ENCODE assay signal across 10 cellular contexts in genomic region chr19:3722443-3723109, GRCh38. TPM values are rescaled to one million over a fixed set of nuclear protein-coding genes. Genes with fewer than 3 reads are reported as not detected.
DNase-seq lines count a peak whose midpoint lies in the region; FAIRE-seq and TF ChIP-seq lines count a peak whose summit lies in the region.
"Had no signal": no experiment of that assay in that cellular context is flagged by ENCODE, and none has a peak within 500 bp of the region (broad histone marks: within the 10 kb centered on the region; RNA-seq: fewer than 3 reads in every experiment).

No MANE protein-coding gene starts in this region.

- H3K4me3 Mint-ChIP-seq in activated CD4-positive, alpha-beta T cell treated with anti-CD3 and anti-CD28 coated beads, Interleukin-2, amount 10 ng/mL, durations not matched to agents 24 days and 14 days: peak overlapping the region; percentile 12
- H3K4me3 Mint-ChIP-seq in immature natural killer cell: peak overlapping the region in 3 of 5 donors; percentile 21 to 42 (median 42)

- H3K9me3 ChIP-seq in WERI-Rb-1 (ENCODE audit: severe bottlenecking) (no peaks in the 10 kb centered on the region), suprapubic skin (no peaks in the 10 kb centered on the region)

- peaks cover 32% of the 10 kb centered on the region for H3K27me3 Mint-ChIP-seq in activated CD4-positive, alpha-beta T cell treated with anti-CD3 and anti-CD28 coated beads, Interleukin-2, amount 10 ng/mL, durations not matched to agents 24 days and 14 days
- H3K27me3 Mint-ChIP-seq in immature natural killer cell (ENCODE audit: low read depth in 3 of 3): peaks cover 5 to 15% (median 11%) of the 10 kb centered on the region in 3 donors

- H3K36me3 Mint-ChIP-seq in activated CD4-positive, alpha-beta T cell treated with anti-CD3 and anti-CD28 coated beads, Interleukin-2, amount 10 ng/mL, durations not matched to agents 24 days and 14 days (ENCODE audit: low read depth): no peaks in the 10 kb centered on the region
- no peaks in the 10 kb centered on the region for H3K36me3 Mint-ChIP-seq in immature natural killer cell

- no peak for TF ChIP-seq EP300 in suprapubic skin (IDR thresholded peaks at IDR 0.05)

- intact Hi-C loops in activated CD4-positive, alpha-beta T cell treated with anti-CD3 and anti-CD28 coated beads, Interleukin-2, amount 10 ng/mL, durations not matched to agents 24 days and 14 days (cut with micrococcal nuclease): loop anchor here (5.0 kb wide), 1 partner anchor 100 kb away; no protein-coding TSS in a partner anchor
- intact Hi-C loops in posterior vena cava (cut with DNase I): no loop called here

- peaks cover 27% of the 10 kb centered on the region for H3K4me1 ChIP-seq in suprapubic skin

- H3K4me1 Mint-ChIP-seq in activated CD4-positive, alpha-beta T cell treated with anti-CD3 and anti-CD28 coated beads, Interleukin-2, amount 10 ng/mL, durations not matched to agents 24 days and 14 days: peaks cover 4% of the 10 kb centered on the region
- H3K4me1 Mint-ChIP-seq in immature natural killer cell: peaks cover 5 to 14% of the 10 kb centered on the region in 2 donors

- TF ChIP-seq CTCF in WERI-Rb-1 (IDR thresholded peaks at IDR 0.05; ENCODE audit: low read depth, low read length) (no peak), suprapubic skin (IDR thresholded peaks at IDR 0.05) (no peak)

- TF ChIP-seq POLR2A in suprapubic skin (IDR thresholded peaks at IDR 0.05): no peak

- peak overlapping the region; percentile 74 for H3K4me3 ChIP-seq in WERI-Rb-1 (ENCODE audit: low read depth, low read length)
- H3K4me3 ChIP-seq in suprapubic skin: peak overlapping the region; percentile 37
- H3K4me3 ChIP-seq: GM12878 had no signal

- WGBS in suprapubic skin: 3% methylated on average over 14 of the region's 30 CpGs

- H3K27ac ChIP-seq in WERI-Rb-1: peak overlapping the region; percentile 90
- H3K27ac ChIP-seq in suprapubic skin: no peak overlapping the region

- no peak overlapping the region for H3K27ac Mint-ChIP-seq in activated CD4-positive, alpha-beta T cell treated with anti-CD3 and anti-CD28 coated beads, Interleukin-2, amount 10 ng/mL, durations not matched to agents 24 days and 14 days
- peak overlapping the region in 1 of 6 donors; percentile 28 for H3K27ac Mint-ChIP-seq in immature natural killer cell

- no peaks in the 10 kb centered on the region for H3K27me3 ChIP-seq in WERI-Rb-1 (ENCODE audit: insufficient read depth, low read depth, severe bottlenecking)
- peaks cover 74% of the 10 kb centered on the region for H3K27me3 ChIP-seq in suprapubic skin

- no peak for DNase-seq in activated CD4-positive, alpha-beta T cell treated with anti-CD3 and anti-CD28 coated beads, Interleukin-2, amount 10 ng/mL, durations not matched to agents 24 days and 14 days
- no peak for DNase-seq in activated CD4-positive, alpha-beta T cell treated with anti-CD3 and anti-CD28 coated beads for 4 hours
- DNase-seq in WERI-Rb-1 (peak; percentile 68), immature natural killer cell (no peak), suprapubic skin (ENCODE audit: low spot score in 2 of 2) (no peak), posterior vena cava (ENCODE audit: low spot score) (no peak), urothelium cell line (ENCODE audit: low spot score) (no peak)
- no peak for DNase-seq in effector CD8-positive, alpha-beta T cell (lab: John Stamatoyannopoulos, UW)

- no peak for FAIRE-seq in urothelium cell line (lab: Jason Lieb, UNC)
- FAIRE-seq: GM12878 had no signal

- H3K9me3 Mint-ChIP-seq in activated CD4-positive, alpha-beta T cell treated with anti-CD3 and anti-CD28 coated beads, Interleukin-2, amount 10 ng/mL, durations not matched to agents 24 days and 14 days: no peaks in the 10 kb centered on the region
- no peaks in the 10 kb centered on the region for H3K9me3 Mint-ChIP-seq in immature natural killer cell

- H3K36me3 ChIP-seq in WERI-Rb-1: peaks cover 3% of the 10 kb centered on the region
- H3K36me3 ChIP-seq in suprapubic skin: no peaks in the 10 kb centered on the region

RNA-seq across cellular contexts. Expression of gene TJP3, which starts 14.4 kb away (rescaled TPM):
- total RNA-seq in activated CD4-positive, alpha-beta T cell treated with anti-CD3 and anti-CD28 coated beads, Interleukin-2, amount 10 ng/mL, durations not matched to agents 24 days and 14 days: 0.09 TPM in 1 of 2 replicates, not detected in the other
- under 1 TPM in 1 of 3 donors, not detected in 2; 0.34 TPM for polyA plus RNA-seq in immature natural killer cell
- 10 to 100 TPM; 11.4 to 28.1 (median 20.1) TPM for total RNA-seq in suprapubic skin
- under 1 TPM in 1 of 2 donors, not detected in 1; 0.10 TPM for total RNA-seq in posterior vena cava

RNA-seq across cellular contexts. Expression of gene PIP5K1C, which starts 22.3 kb away (rescaled TPM):
- 21.4 and 22.5 TPM in 2 replicates for total RNA-seq in activated CD4-positive, alpha-beta T cell treated with anti-CD3 and anti-CD28 coated beads, Interleukin-2, amount 10 ng/mL, durations not matched to agents 24 days and 14 days
- polyA plus RNA-seq in immature natural killer cell: 10 to 100 TPM in 1 of 3 donors, 1 to 10 TPM in 1, not detected in 1; 4.3 to 25.7 TPM
- total RNA-seq in suprapubic skin (10 to 100 TPM; 16.5 to 25.7 (median 20.8) TPM), posterior vena cava (10 to 100 TPM; 80.9 to 85.4 TPM)

RNA-seq across cellular contexts. Expression of gene APBA3, which starts 38.9 kb away (rescaled TPM):
- total RNA-seq in activated CD4-positive, alpha-beta T cell treated with anti-CD3 and anti-CD28 coated beads, Interleukin-2, amount 10 ng/mL, durations not matched to agents 24 days and 14 days: 41.5 and 48.7 TPM in 2 replicates
- polyA plus RNA-seq in immature natural killer cell: 10 to 100 TPM; 24.2 to 32.4 (median 31.2) TPM
- 10 to 100 TPM; 19.8 to 55.0 (median 25.8) TPM for total RNA-seq in suprapubic skin
- total RNA-seq in posterior vena cava: 10 to 100 TPM; 10.5 to 13.1 TPM

RNA-seq across cellular contexts. Expression of gene MRPL54, which starts 39.9 kb away (rescaled TPM):
- total RNA-seq in activated CD4-positive, alpha-beta T cell treated with anti-CD3 and anti-CD28 coated beads, Interleukin-2, amount 10 ng/mL, durations not matched to agents 24 days and 14 days: 91.4 and 96.6 TPM in 2 replicates
- polyA plus RNA-seq in immature natural killer cell: 100 to 1,000 TPM; 116 to 167 (median 122) TPM
- 10 to 100 TPM; 41.5 to 92.6 (median 63.7) TPM for total RNA-seq in suprapubic skin
- total RNA-seq in posterior vena cava: 10 to 100 TPM; 45.3 to 58.8 TPM

RNA-seq across cellular contexts. Expression of gene RAX2, which starts 49.5 kb away (rescaled TPM):
- not detected in 2 replicates for total RNA-seq in activated CD4-positive, alpha-beta T cell treated with anti-CD3 and anti-CD28 coated beads, Interleukin-2, amount 10 ng/mL, durations not matched to agents 24 days and 14 days
- not detected for polyA plus RNA-seq in immature natural killer cell
- not detected for total RNA-seq in suprapubic skin
- total RNA-seq in posterior vena cava: not detected
- total RNA-seq: GM12878, temporal lobe had no signal
- polyA plus RNA-seq: GM12878 had no signal

Comparison
In these comparisons a context has a peak if more than half of its experiments do, and no peak if none do; other contexts are left out.
1. RNA of gene TJP3, which starts 14.4 kb away (total RNA-seq): 11.4 to 28.1 TPM in suprapubic skin; 0.10 TPM in posterior vena cava and 0.09 TPM in activated CD4-positive, alpha-beta T cell treated with anti-CD3 and anti-CD28 coated beads, Interleukin-2, amount 10 ng/mL, durations not matched to agents 24 days and 14 days; every median in the first group is over 10 times any median in the second.